ENCODE assay signal across 12 cellular contexts in the genomic region with DNA sequence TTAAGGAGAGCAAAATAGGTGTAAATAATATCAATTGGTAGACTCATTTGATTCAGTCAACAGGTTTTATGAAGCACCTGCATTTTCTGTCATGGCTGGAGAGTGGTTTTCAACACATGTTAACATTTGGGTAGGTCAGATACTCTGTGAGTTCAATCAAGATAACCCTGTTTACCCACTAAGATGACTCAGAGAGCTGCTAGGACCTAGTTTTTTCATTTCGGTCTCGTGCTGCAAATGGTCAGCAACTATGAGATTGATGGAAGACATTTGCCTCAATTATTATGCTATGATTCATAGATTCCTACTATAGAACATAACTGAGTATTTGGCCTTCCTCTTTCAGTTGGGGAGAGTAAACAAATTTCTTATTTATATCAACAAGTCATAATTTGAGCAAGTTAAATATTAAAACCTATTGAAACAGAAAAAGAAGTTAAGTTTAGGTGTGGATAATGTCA.
DNase-seq lines count a peak whose midpoint lies in the region; ATAC-seq lines count a peak whose summit lies in the region.
"Had no signal": no experiment of that assay in that cellular context is flagged by ENCODE, and none has a peak within 500 bp of the region (broad histone marks: within the 10 kb centered on the region; RNA-seq: fewer than 3 reads in every experiment).

No MANE protein-coding gene starts in this region.

- H3K4me1 ChIP-seq in muscle layer of duodenum (ENCODE audit: control insufficient read depth in 1 of 2, insufficient read depth in 2 of 2, low read length in 2 of 2), result peaks cover 10 to 13% of the 10 kb centered on the region in 2 donors

- ATAC-seq in GM19463 (IDR thresholded peaks at IDR 0.05; ENCODE audit: unreplicated experiment), result no peak

- no peak overlapping the region for H3K4me3 ChIP-seq in muscle layer of duodenum (ENCODE audit: low read depth in 1 of 2, low read length in 2 of 2)

- no peaks in the 10 kb centered on the region for H3K36me3 ChIP-seq in muscle layer of duodenum (ENCODE audit: control insufficient read depth in 1 of 2, insufficient read depth in 2 of 2, low read length in 2 of 2)

- H3K9me3 ChIP-seq in muscle layer of duodenum (ENCODE audit: control insufficient read depth in 1 of 2, low read length in 2 of 2), result no peaks in the 10 kb centered on the region

- no peaks in the 10 kb centered on the region for H3K27me3 ChIP-seq in muscle layer of duodenum (ENCODE audit: low read depth, low read length)

- in situ Hi-C loops in Caki2 (cut with HindIII; ENCODE audit: low pct_unique_long_range_greater_than_20kb, low sequenced_read_pairs), result no loop called here

- DNase-seq in Caki2 (ENCODE audit: low read depth) (peak; percentile 41), NCI-H69 (lab: John Stamatoyannopoulos, UW) (peak; percentile 23), dermis blood vessel endothelial cell (peak; percentile 79), D341Med (ENCODE audit: low spot score) (no peak), NCI-H1436 treated with DMSO at 0.1 percent for 48 hours (lab: John Stamatoyannopoulos, UW) (no peak), cerebellum (ENCODE audit: low spot score) (no peak)
- DNase-seq: activated T-cell treated with anti-CD3 and anti-CD28 coated beads for 4 hours; CD4-positive, alpha-beta T cell; cortex of kidney; T-helper 1 cell had no signal

- peak overlapping the region; percentile 88 for H3K27ac ChIP-seq in muscle layer of duodenum (ENCODE audit: low read length)

Comparison
In these comparisons a context has a peak if more than half of its experiments do, and no peak if none do; other contexts are left out.
1. DNase-seq: peak in Caki2 (single experiment), NCI-H69 (single experiment) and dermis blood vessel endothelial cell (single experiment); none in D341Med (single experiment), NCI-H1436 treated with DMSO at 0.1 percent for 48 hours (single experiment) and cerebellum (single experiment).